In the genomic region with DNA sequence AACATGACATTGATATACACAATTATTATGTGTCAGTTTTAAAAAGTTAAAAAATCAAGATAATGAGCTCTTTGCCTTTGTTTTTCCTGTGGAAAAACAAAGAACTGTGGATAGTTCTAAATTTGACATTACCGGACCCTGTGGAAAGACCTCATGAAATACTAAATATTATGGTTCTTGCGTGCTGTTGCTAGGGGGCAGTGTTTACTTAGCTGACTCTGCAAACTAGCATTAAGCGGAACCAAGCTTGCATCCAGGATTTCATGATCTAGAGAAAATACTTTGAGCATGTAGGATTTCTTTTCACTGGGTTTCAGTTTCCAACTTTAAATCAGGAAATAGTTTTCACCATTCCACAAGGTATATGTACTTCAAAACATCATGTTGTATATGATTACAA, we compare ENCODE assay signal across 8 cellular contexts. TPM values are rescaled to one million over a fixed set of nuclear protein-coding genes. Genes with fewer than 3 reads are reported as not detected.
DNase-seq lines count a peak whose midpoint lies in the region; ATAC-seq and TF ChIP-seq lines count a peak whose summit lies in the region.

No MANE protein-coding gene starts in this region.

- H3K4me1 ChIP-seq in HAP-1 (peaks cover 3% of the 10 kb centered on the region; the same call in 1 of the 2 replicates), testis (no peaks in the 10 kb centered on the region)

- 20 to 29% methylated on average over 3 of the region's 3 CpGs for WGBS in testis, 2 donors

- H3K9me3 Mint-ChIP-seq in Calu3 (ENCODE audit: low read depth, unreplicated experiment), result no peaks in the 10 kb centered on the region
- no peaks in the 10 kb centered on the region for H3K9me3 Mint-ChIP-seq in activated CD8-positive, alpha-beta T cell treated with anti-CD3 and anti-CD28 coated beads for 36 hours

- H3K27me3 ChIP-seq in HAP-1 (ENCODE audit: low read depth) (no peaks in the 10 kb centered on the region), testis (no peaks in the 10 kb centered on the region)

- TF ChIP-seq POLR2A in testis (IDR thresholded peaks at IDR 0.05), result no peak

- H3K36me3 Mint-ChIP-seq in Calu3 (ENCODE audit: insufficient read depth, unreplicated experiment), result no peaks in the 10 kb centered on the region
- H3K36me3 Mint-ChIP-seq in activated CD8-positive, alpha-beta T cell treated with anti-CD3 and anti-CD28 coated beads for 36 hours (ENCODE audit: low read depth), result no peaks in the 10 kb centered on the region

- H3K27me3 Mint-ChIP-seq in Calu3 (ENCODE audit: unreplicated experiment), result no peaks in the 10 kb centered on the region
- no peaks in the 10 kb centered on the region for H3K27me3 Mint-ChIP-seq in activated CD8-positive, alpha-beta T cell treated with anti-CD3 and anti-CD28 coated beads for 36 hours

- TF ChIP-seq CTCF in Calu3 (IDR thresholded peaks at IDR 0.05; ENCODE audit: unreplicated experiment) (no peak), testis (IDR thresholded peaks at IDR 0.05) (peak in 2 of 3 experiments; percentile 50 to 70)
- TF ChIP-seq CTCF in activated CD8-positive, alpha-beta T cell treated with anti-CD3 and anti-CD28 coated beads for 36 hours (IDR thresholded peaks at IDR 0.05), result no peak

- POLR2A ChIA-PET in activated CD8-positive, alpha-beta T cell treated with anti-CD3 and anti-CD28 coated beads for 36 hours (lab: Charles Lee), result no interaction called here

- no TSS peak for BruUV-seq in Calu3 (replicated peaks; lab: Mats Ljungman, UMichigan)

- no peak for ATAC-seq in activated CD8-positive, alpha-beta T cell treated with anti-CD3 and anti-CD28 coated beads for 36 hours
- ATAC-seq in left ventricle myocardium superior, result peak; percentile 82

- CTCF ChIA-PET in Calu3 (lab: Charles Lee), result interaction anchor here (0.6 to 1.6 kb wide), 9 partner anchors 325 to 534 kb away, joined by 3 to 7 read pairs (median 4); no protein-coding TSS in a partner anchor
- CTCF ChIA-PET in activated CD8-positive, alpha-beta T cell treated with anti-CD3 and anti-CD28 coated beads for 36 hours (lab: Charles Lee), result interaction anchor here (0.7 to 3.0 kb wide), 32 partner anchors 9 to 1341 kb away, joined by 3 to 58 read pairs (median 3); no protein-coding TSS in a partner anchor

- peak; percentile 24 for DNase-seq in Calu3
- DNase-seq in HAP-1 (ENCODE audit: low spot score in 2 of 2), result peak; percentile 70 to 73
- DNase-seq in NCI-H2196 (lab: John Stamatoyannopoulos, UW; ENCODE audit: unreplicated experiment), result peak; percentile 36
- peak; percentile 20 for DNase-seq in activated CD8-positive, alpha-beta T cell treated with anti-CD3 and anti-CD28 coated beads for 36 hours
- DNase-seq in left ventricle myocardium superior, result no peak
- DNase-seq in testis, result peak; percentile 59
- DNase-seq in activated effector memory CD4-positive, alpha-beta T cell treated with anti-CD3 and anti-CD28 coated beads, Interleukin-2, amount 50 U/mL, for 16 hours, result no peak
- no peak for DNase-seq in activated T-cell treated with anti-CD3 and anti-CD28 coated beads, Interleukin-2, amount 50 U/mL, for 48 hours

- no peak overlapping the region for H3K4me3 Mint-ChIP-seq in Calu3 (ENCODE audit: low read depth, unreplicated experiment)
- H3K4me3 Mint-ChIP-seq in activated CD8-positive, alpha-beta T cell treated with anti-CD3 and anti-CD28 coated beads for 36 hours, result no peak overlapping the region

- H3K4me3 ChIP-seq in HAP-1 (no peak overlapping the region), testis (no peak overlapping the region)

- intact Hi-C loops in Calu3 (cut with micrococcal nuclease; ENCODE audit: unreplicated experiment) (loop anchor here (1.0 to 5.0 kb wide), 6 partner anchors 136 to 947 kb away; no protein-coding TSS in a partner anchor), left ventricle myocardium superior (cut with micrococcal nuclease) (loop anchor here (10.0 kb wide), 1 partner anchor 444 kb away; no protein-coding TSS in a partner anchor), testis (cut with DNase I; ENCODE audit: low total_unique reads) (no loop called here)
- intact Hi-C loops in activated CD8-positive, alpha-beta T cell treated with anti-CD3 and anti-CD28 coated beads for 36 hours (cut with micrococcal nuclease), result loop anchor here (2.0 to 5.0 kb wide), 2 partner anchors 427 to 532 kb away; no protein-coding TSS in a partner anchor

- peaks cover 8% of the 10 kb centered on the region for H3K4me1 Mint-ChIP-seq in Calu3 (ENCODE audit: low read depth, unreplicated experiment)
- H3K4me1 Mint-ChIP-seq in activated CD8-positive, alpha-beta T cell treated with anti-CD3 and anti-CD28 coated beads for 36 hours (ENCODE audit: low read depth), result no peaks in the 10 kb centered on the region

- H3K9me3 ChIP-seq in HAP-1, result no peaks in the 10 kb centered on the region
- no peaks in the 10 kb centered on the region for H3K9me3 ChIP-seq in testis

- no peak overlapping the region for H3K27ac Mint-ChIP-seq in Calu3 (ENCODE audit: unreplicated experiment)
- H3K27ac Mint-ChIP-seq in activated CD8-positive, alpha-beta T cell treated with anti-CD3 and anti-CD28 coated beads for 36 hours, result no peak overlapping the region

- no peak overlapping the region for H3K27ac ChIP-seq in testis

- no peaks in the 10 kb centered on the region for H3K36me3 ChIP-seq in HAP-1 (replicated peaks)
- no peaks in the 10 kb centered on the region for H3K36me3 ChIP-seq in testis (ENCODE audit: low read depth, missing control alignments)

- in situ Hi-C loops in HAP-1 (cut with MboI; ENCODE audit: low sequenced_read_pairs), result loop anchor here (5.0 to 25.0 kb wide), 4 partner anchors 447 to 1572 kb away; partner anchors contain the start of gene MSL3

RNA-seq across cellular contexts. Expression of gene CLCN4, which starts 33.6 kb away (rescaled TPM):
- 9.9 and 13.3 TPM in 2 replicates for total RNA-seq in Calu3 (2022)
- not detected for total RNA-seq in activated CD8-positive, alpha-beta T cell treated with anti-CD3 and anti-CD28 coated beads for 36 hours
- 30.0 TPM for total RNA-seq in left ventricle myocardium superior
- total RNA-seq in testis, result 10 to 100 TPM in 1 of 2 donors, 1 to 10 TPM in 1; 5.4 to 11.6 TPM
- 5.1 TPM for polyA plus RNA-seq in testis (ENCODE audit: insufficient read depth, low read depth, low replicate concordance)

Comparison
In these comparisons a context has a peak if more than half of its experiments do, and no peak if none do; other contexts are left out.
1. DNase-seq: peak in Calu3 (single experiment), HAP-1 (2 of 2), NCI-H2196 (single experiment), activated CD8-positive, alpha-beta T cell treated with anti-CD3 and anti-CD28 coated beads for 36 hours (single experiment) and testis (single experiment); none in left ventricle myocardium superior (single experiment), activated effector memory CD4-positive, alpha-beta T cell treated with anti-CD3 and anti-CD28 coated beads, Interleukin-2, amount 50 U/mL, for 16 hours (single experiment) and activated T-cell treated with anti-CD3 and anti-CD28 coated beads, Interleukin-2, amount 50 U/mL, for 48 hours (0 of 2).
2. CTCF ChIP-seq: peak in testis (2 of 3); none in Calu3 (single experiment) and activated CD8-positive, alpha-beta T cell treated with anti-CD3 and anti-CD28 coated beads for 36 hours (single experiment).
3. RNA of gene CLCN4, which starts 33.6 kb away (total RNA-seq): 30.0 TPM in left ventricle myocardium superior (single experiment), 9.9 to 13.3 TPM in Calu3 and 5.4 to 11.6 TPM in testis; not detected in activated CD8-positive, alpha-beta T cell treated with anti-CD3 and anti-CD28 coated beads for 36 hours; every median in the first group is over 4 times any median in the second.